19 cellular contexts compared by ENCODE assay signal in the genomic region with DNA sequence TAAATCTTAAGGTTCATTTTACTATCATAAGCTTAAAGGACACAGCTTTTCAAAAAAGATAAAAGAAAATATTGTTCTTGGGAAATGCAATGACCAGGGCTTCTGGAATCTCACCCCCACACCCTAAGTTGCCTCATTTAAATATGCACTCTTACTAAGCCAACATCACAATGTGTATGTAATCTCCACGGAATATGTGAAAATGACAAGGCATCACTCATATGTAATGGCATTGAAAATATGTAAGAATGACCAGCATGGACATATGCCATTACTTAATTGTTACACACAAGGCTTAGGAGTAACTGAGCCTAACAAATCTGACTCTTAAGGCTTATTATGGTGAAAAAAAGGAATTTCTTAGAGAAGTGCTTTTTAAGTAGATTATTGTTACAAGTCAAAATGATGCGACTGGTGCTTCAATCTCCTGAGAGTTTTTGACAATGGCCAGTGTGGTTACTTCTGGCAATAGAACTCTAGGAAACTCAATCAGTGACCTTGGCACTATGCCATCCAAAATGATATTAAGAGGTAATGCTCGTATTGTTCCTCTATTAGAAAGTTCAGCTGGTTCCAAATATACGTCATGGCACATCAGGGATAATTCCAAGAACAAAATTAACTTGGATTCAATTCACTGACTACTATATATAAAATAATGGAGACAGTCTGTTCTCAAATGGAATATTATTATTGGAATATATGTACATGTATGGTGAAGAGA.
DNase-seq lines count a peak whose midpoint lies in the region; ATAC-seq and TF ChIP-seq lines count a peak whose summit lies in the region.
"Had no signal": no experiment of that assay in that cellular context is flagged by ENCODE, and none has a peak within 500 bp of the region (broad histone marks: within the 10 kb centered on the region; RNA-seq: fewer than 3 reads in every experiment).

No MANE protein-coding gene starts in this region.

- DNase-seq in ELR (ENCODE audit: low read depth) = peak; percentile 70
- DNase-seq in NCI-H1105 treated with DMSO at 0.1 percent for 48 hours (lab: John Stamatoyannopoulos, UW) = peak; percentile 44
- peak; percentile 43 for DNase-seq in epithelial cell of esophagus (ENCODE audit: low read depth)
- DNase-seq in retinal pigment epithelial cell (ENCODE audit: low read depth) = peak; percentile 75
- DNase-seq in GOT3 (lab: John Stamatoyannopoulos, UW) = no peak
- DNase-seq: activated CD8-positive, alpha-beta memory T cell treated with anti-CD3 and anti-CD28 coated beads for 24 hours; CD4-positive, alpha-beta memory T cell; hippocampal formation; NCI-H1417; NCI-H2227 treated with DMSO at 0.1 percent for 48 hours; NK-92 treated with Interleukin-12 subunit alpha and Interleukin-12 subunit beta, amount 100 ng/mL, for 24 hours; nucleus accumbens; stimulated activated CD4-positive, alpha-beta T cell treated with anti-CD3 and anti-CD28 coated beads, Interleukin-4, amount 100 ng/mL, for 4 hours; T-helper 1 cell; WERI-Rb-1 had no signal

- no peak for TF ChIP-seq CTCF in epithelial cell of esophagus (IDR thresholded peaks at IDR 0.05; ENCODE audit: insufficient read depth, low read depth, low read length, missing control alignments)
- no peak for TF ChIP-seq CTCF in retinal pigment epithelial cell (conservative IDR thresholded peaks at IDR 0.05; ENCODE audit: low read depth, low read length)

- ATAC-seq in GM21737 (IDR thresholded peaks at IDR 0.05; ENCODE audit: unreplicated experiment) (no peak), HG03135 (IDR thresholded peaks at IDR 0.05; ENCODE audit: unreplicated experiment) (no peak)
- ATAC-seq: GM12878 had no signal

- H3K4me3 ChIP-seq in epithelial cell of esophagus (ENCODE audit: low read length) (no peak overlapping the region), retinal pigment epithelial cell (ENCODE audit: low read length) (no peak overlapping the region)
- H3K4me3 ChIP-seq: coronary artery, GM12878 had no signal
